8 cellular contexts compared by ENCODE assay signal in the genomic region with DNA sequence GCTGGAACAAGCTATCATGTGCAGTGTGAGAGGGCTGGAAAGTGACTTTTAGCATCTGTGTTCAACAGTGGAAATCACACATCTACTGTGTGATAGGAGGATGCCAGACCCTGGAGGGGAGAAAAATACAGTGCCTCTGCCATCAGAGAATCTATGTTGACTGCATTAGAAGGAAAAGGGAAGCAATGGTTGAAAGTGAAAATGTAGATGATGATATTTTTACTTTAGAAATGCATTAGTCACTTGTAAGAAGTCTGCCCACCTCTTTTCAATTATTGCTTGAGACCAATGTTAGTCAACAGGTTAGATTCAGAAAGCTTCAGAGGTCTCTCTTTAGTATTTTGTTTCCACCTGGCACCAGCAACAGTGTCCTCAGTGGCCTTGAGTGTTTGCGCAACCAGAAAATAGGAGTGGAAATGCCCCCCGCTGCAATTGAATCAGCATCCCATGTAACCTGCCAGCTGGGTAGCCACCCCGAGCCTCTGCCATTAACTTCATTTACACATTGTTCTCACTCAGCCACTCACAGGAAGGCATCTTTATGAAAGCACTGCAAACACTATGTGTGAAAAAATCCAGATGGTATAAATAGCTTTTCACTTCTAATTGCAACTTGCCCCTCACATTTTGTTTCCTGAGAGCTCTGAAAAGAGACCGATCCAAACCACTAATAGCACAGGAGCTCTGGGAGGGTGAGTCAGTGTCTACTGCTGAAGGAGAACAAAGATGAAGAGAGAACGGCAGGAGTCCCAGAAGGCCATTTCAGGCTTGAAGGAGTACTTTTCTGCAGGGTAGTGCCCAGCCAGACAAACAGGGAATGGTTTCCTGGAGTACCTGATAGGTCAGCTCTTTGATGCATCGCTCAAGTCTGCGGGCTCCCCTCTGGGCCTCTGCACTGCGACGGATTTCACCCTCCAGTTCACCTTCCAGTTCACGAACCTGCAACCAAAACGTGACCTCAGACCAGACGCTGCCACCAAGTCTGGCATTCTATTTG.
DNase-seq lines count a peak whose midpoint lies in the region; ATAC-seq and TF ChIP-seq lines count a peak whose summit lies in the region.

No MANE protein-coding gene starts in this region.

- H3K9me3 Mint-ChIP-seq in activated naive CD4-positive, alpha-beta T cell treated with anti-CD3 and anti-CD28 coated beads for 36 hours, result no peaks in the 10 kb centered on the region

- no peak for TF ChIP-seq EP300 in upper lobe of left lung (IDR thresholded peaks at IDR 0.05)

- H3K79me1 ChIP-seq in neuronal stem cell (ENCODE audit: low read depth, low read length), result no peaks in the 10 kb centered on the region

- H3K4me3 ChIP-seq in neuronal stem cell (ENCODE audit: low read length in 2 of 2) (no peak overlapping the region), upper lobe of left lung (no peak overlapping the region)

- peak overlapping the region; percentile 41 for H3K18ac ChIP-seq in neuronal stem cell (ENCODE audit: low read length)

- no peak overlapping the region for H2AK5ac ChIP-seq in neuronal stem cell (ENCODE audit: low read depth, low read length)

- no peak overlapping the region for H3K14ac ChIP-seq in neuronal stem cell (ENCODE audit: low read length)

- TF ChIP-seq CTCF in upper lobe of left lung (IDR thresholded peaks at IDR 0.05), result no peak

- H3K9ac ChIP-seq in neuronal stem cell (ENCODE audit: low read depth, low read length, poor library complexity), result no peak overlapping the region

- no peak overlapping the region for H4K8ac ChIP-seq in neuronal stem cell (ENCODE audit: low read depth, low read length)

- H3K27me3 ChIP-seq in neuronal stem cell (ENCODE audit: control insufficient read depth in 3 of 3, insufficient read depth in 3 of 3, low read depth in 1 of 3, low read length in 3 of 3), result peaks cover 0 to 3% (median 0%) of the 10 kb centered on the region in 3 experiments
- no peaks in the 10 kb centered on the region for H3K27me3 ChIP-seq in upper lobe of left lung

- H2BK15ac ChIP-seq in neuronal stem cell (ENCODE audit: low read length), result no peak overlapping the region

- H4K91ac ChIP-seq in neuronal stem cell (ENCODE audit: low read depth, low read length, poor library complexity), result no peak overlapping the region

- intact Hi-C loops in activated naive CD4-positive, alpha-beta T cell treated with anti-CD3 and anti-CD28 coated beads for 36 hours (cut with micrococcal nuclease), result loop anchor here (1.0 to 2.0 kb wide), 4 partner anchors 28 to 300 kb away; no protein-coding TSS in a partner anchor

- ATAC-seq in HG03066 (IDR thresholded peaks at IDR 0.05; ENCODE audit: low read depth, unreplicated experiment), result peak; percentile 60
- no peak for ATAC-seq in upper lobe of left lung (ENCODE audit: low FRiP score in 2 of 2)

- no peak overlapping the region for H2BK5ac ChIP-seq in neuronal stem cell (ENCODE audit: low read length)

- H3K4me2 ChIP-seq in neuronal stem cell (ENCODE audit: insufficient read depth, low read length, poor library complexity, severe bottlenecking), result no peak overlapping the region

- H2BK12ac ChIP-seq in neuronal stem cell (ENCODE audit: low read length), result no peak overlapping the region

- H3K9me3 ChIP-seq in neuronal stem cell (replicated peaks in 1 of 2; ENCODE audit: control insufficient read depth in 2 of 2, insufficient read depth in 1 of 2, low read depth in 1 of 2, low read length in 2 of 2), result no peaks in the 10 kb centered on the region
- H3K9me3 ChIP-seq in upper lobe of left lung, result no peaks in the 10 kb centered on the region

- H3K36me3 ChIP-seq in neuronal stem cell (replicated peaks in 1 of 2; ENCODE audit: control insufficient read depth in 2 of 2, insufficient read depth in 2 of 2, low read length in 2 of 2) (no peaks in the 10 kb centered on the region), upper lobe of left lung (no peaks in the 10 kb centered on the region)

- no peak overlapping the region for H3K4ac ChIP-seq in neuronal stem cell (ENCODE audit: low read length)

- H3K27ac ChIP-seq in neuronal stem cell (replicated peaks; ENCODE audit: low read length), result no peak overlapping the region
- no peak overlapping the region for H3K27ac ChIP-seq in upper lobe of left lung

- TF ChIP-seq POLR2A in upper lobe of left lung (IDR thresholded peaks at IDR 0.05), result no peak

- H3K23ac ChIP-seq in neuronal stem cell (ENCODE audit: low read depth, low read length, poor library complexity), result no peak overlapping the region

- no CpG with 5 or more reads among the region's 12 CpGs for WGBS in neuronal stem cell (ENCODE audit: extremely low coverage in 2 of 2, insufficient read length in 2 of 2, insufficient replicate concordance in 1 of 2), 2 donors
- WGBS in upper lobe of left lung, 2 donors, result 75 to 79% methylated on average over 12 of the region's 12 CpGs

- no peak overlapping the region for H2BK120ac ChIP-seq in neuronal stem cell (ENCODE audit: low read depth, low read length)

- H3K4me3 Mint-ChIP-seq in activated naive CD4-positive, alpha-beta T cell treated with anti-CD3 and anti-CD28 coated beads for 36 hours, result no peak overlapping the region

- H2AFZ ChIP-seq in neuronal stem cell (ENCODE audit: low read length), result no peak overlapping the region

- peaks cover 0 to 14% of the 10 kb centered on the region in 2 donors for H3K4me1 ChIP-seq in neuronal stem cell (ENCODE audit: control insufficient read depth in 2 of 2, insufficient read depth in 1 of 2, low read depth in 1 of 2, low read length in 2 of 2)
- H3K4me1 ChIP-seq in upper lobe of left lung, result no peaks in the 10 kb centered on the region

- H3K27ac Mint-ChIP-seq in activated naive CD4-positive, alpha-beta T cell treated with anti-CD3 and anti-CD28 coated beads for 36 hours, result no peak overlapping the region

- no peaks in the 10 kb centered on the region for H3K36me3 Mint-ChIP-seq in activated naive CD4-positive, alpha-beta T cell treated with anti-CD3 and anti-CD28 coated beads for 36 hours (ENCODE audit: low read depth)

- peak; percentile 17 for DNase-seq in activated naive CD4-positive, alpha-beta T cell treated with anti-CD3 and anti-CD28 coated beads for 36 hours
- DNase-seq in activated naive CD4-positive, alpha-beta T cell (lab: John Stamatoyannopoulos, UW), result no peak
- peak; percentile 53 for DNase-seq in NCI-H446 treated with DMSO at 0.1 percent for 48 hours (lab: John Stamatoyannopoulos, UW)
- DNase-seq in neuronal stem cell (ENCODE audit: low spot score), result no peak
- no peak for DNase-seq in DMS53 (lab: John Stamatoyannopoulos, UW)
- no peak for DNase-seq in HuH-7.5 (ENCODE audit: low spot score)
- no peak for DNase-seq in upper lobe of left lung

- peaks cover 14% of the 10 kb centered on the region for H3K27me3 Mint-ChIP-seq in activated naive CD4-positive, alpha-beta T cell treated with anti-CD3 and anti-CD28 coated beads for 36 hours (ENCODE audit: low read depth)

- H3K4me1 Mint-ChIP-seq in activated naive CD4-positive, alpha-beta T cell treated with anti-CD3 and anti-CD28 coated beads for 36 hours (ENCODE audit: low read depth), result peaks cover 19% of the 10 kb centered on the region

- CTCF ChIA-PET in activated naive CD4-positive, alpha-beta T cell treated with anti-CD3 and anti-CD28 coated beads for 36 hours (lab: Charles Lee), result interaction anchor here (0.5 to 2.0 kb wide), 6 partner anchors 17 to 165 kb away, joined by 3 to 8 read pairs (median 4); no protein-coding TSS in a partner anchor

Comparison
In these comparisons a context has a peak if more than half of its experiments do, and no peak if none do; other contexts are left out.
1. DNase-seq: peak in activated naive CD4-positive, alpha-beta T cell treated with anti-CD3 and anti-CD28 coated beads for 36 hours (single experiment) and NCI-H446 treated with DMSO at 0.1 percent for 48 hours (single experiment); none in activated naive CD4-positive, alpha-beta T cell (0 of 4), neuronal stem cell (single experiment), DMS53 (single experiment), HuH-7.5 (single experiment) and upper lobe of left lung (0 of 2).